8 cellular contexts compared by ENCODE assay signal in the genomic region with DNA sequence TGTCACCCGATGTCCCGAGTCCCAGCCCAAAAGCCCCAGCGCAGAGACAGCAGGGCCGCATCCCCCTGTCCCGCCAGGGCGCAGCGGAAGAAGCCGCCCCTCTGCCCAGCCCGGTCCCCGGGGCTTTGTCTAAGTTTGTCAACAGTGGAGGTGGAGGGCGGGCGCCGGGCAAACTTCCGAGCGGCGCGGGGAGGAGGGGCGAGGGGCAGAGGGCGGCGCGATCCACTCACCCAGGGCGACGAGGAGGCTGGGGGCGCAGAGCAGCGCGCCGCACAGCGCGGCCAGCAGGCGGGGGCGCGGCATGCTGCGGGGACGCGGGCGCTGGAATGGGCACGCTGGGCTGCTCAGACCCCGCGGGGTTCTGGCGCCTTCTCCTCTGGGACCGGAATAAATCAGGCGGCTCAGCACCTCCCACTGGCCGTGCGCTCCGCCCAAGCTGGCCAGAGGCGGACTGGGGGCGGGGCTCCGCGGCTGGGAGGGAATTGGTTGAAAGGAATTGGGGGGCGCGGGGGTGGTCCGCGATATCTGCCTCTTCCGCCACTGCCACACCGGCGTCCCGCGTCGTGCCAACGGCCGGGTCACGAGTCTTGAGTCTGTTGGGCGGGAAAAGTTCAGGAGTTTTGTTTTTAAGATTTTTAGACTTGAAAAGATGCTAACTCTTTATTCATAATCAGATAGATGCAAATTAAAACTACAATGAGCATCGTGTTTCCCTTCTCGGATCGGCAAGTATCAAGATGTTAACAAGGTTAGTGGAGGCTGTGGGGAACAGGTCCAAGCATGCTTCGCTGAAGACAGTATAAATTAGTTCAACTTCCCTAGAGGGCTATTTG. TPM values are rescaled to one million over a fixed set of nuclear protein-coding genes. Genes with fewer than 3 reads are reported as not detected.
A peak's percentile ranks its signal among the peaks of the same experiment; 100 is the strongest.
DNase-seq lines count a peak whose midpoint lies in the region; ATAC-seq and TF ChIP-seq lines count a peak whose summit lies in the region.

TSS of gene MFGE8 (minus strand) at position 363 of the 833 bp plus-strand sequence. CDS start at position 303, 60 bp downstream.

- DNase-seq in AG20443 (ENCODE audit: low spot score) (peak; percentile 86), RWPE1 (ENCODE audit: low spot score) (peak; percentile 82), fibroblast of villous mesenchyme (ENCODE audit: low read depth) (peak; percentile 79), stomach (peak; percentile 54)
- peak; percentile 89 for DNase-seq in activated effector memory CD4-positive, alpha-beta T cell treated with anti-CD3 and anti-CD28 coated beads, Interleukin-2, amount 50 U/mL, for 16 hours

- peak; percentile 85 for ATAC-seq in HG03354 (IDR thresholded peaks at IDR 0.05; ENCODE audit: poor library complexity, severe bottlenecking, unreplicated experiment)

- H3K4me2 ChIP-seq in neural cell (ENCODE audit: low read length) = peak within 1 kb of the TSS; percentile 78

- H3K4me3 ChIP-seq in fibroblast of villous mesenchyme (ENCODE audit: low read depth, low read length) = peak within 1 kb of the TSS; percentile 89
- peak within 1 kb of the TSS; percentile 73 for H3K4me3 ChIP-seq in neural cell (ENCODE audit: low read length)
- peak within 1 kb of the TSS; percentile 54 to 87 (median 76) for H3K4me3 ChIP-seq in stomach

- peak within 1 kb of the TSS; percentile 99 for H3K27ac ChIP-seq in RWPE1
- no peak within 1 kb of the TSS for H3K27ac ChIP-seq in neural cell (ENCODE audit: low read length)
- H3K27ac ChIP-seq in stomach = peak within 1 kb of the TSS; percentile 72 to 85 (median 82)

- CTCF ChIA-PET in RWPE1 (lab: Yijun Ruan, JAX) = interaction anchor here (0.6 kb wide), 1 partner anchor 1372 kb away, joined by 3 read pairs; no protein-coding TSS in a partner anchor

- H3K79me2 ChIP-seq in neural cell (replicated peaks; ENCODE audit: insufficient read depth, low read length) = no peaks in the 10 kb centered on the region

- TF ChIP-seq EP300 in neural cell (conservative IDR thresholded peaks at IDR 0.05; ENCODE audit: poor library complexity, severe bottlenecking) (no peak), stomach (IDR thresholded peaks at IDR 0.05) (no peak)

- H3K9me3 ChIP-seq in neural cell (ENCODE audit: low read length) = no peaks in the 10 kb centered on the region
- no peaks in the 10 kb centered on the region for H3K9me3 ChIP-seq in stomach

- H3K36me3 ChIP-seq in neural cell (ENCODE audit: insufficient read depth, low read length) = no peaks in the 10 kb centered on the region
- H3K36me3 ChIP-seq in stomach = peaks cover 3 to 20% (median 16%) of the 10 kb centered on the region in 4 donors

- no peaks in the 10 kb centered on the region for H4K20me1 ChIP-seq in neural cell (ENCODE audit: insufficient read depth)

- H3K27me3 ChIP-seq in neural cell (ENCODE audit: insufficient read depth, low read depth, low read length) = peaks cover 15% of the 10 kb centered on the region
- peaks cover 0 to 5% (median 0%) of the 10 kb centered on the region in 3 donors for H3K27me3 ChIP-seq in stomach

- peaks cover 12 to 50% (median 29%) of the 10 kb centered on the region in 4 donors for H3K4me1 ChIP-seq in stomach

- TF ChIP-seq CTCF in RWPE1 (conservative IDR thresholded peaks at IDR 0.05; ENCODE audit: low read depth) (no peak), fibroblast of villous mesenchyme (IDR thresholded peaks at IDR 0.05; ENCODE audit: insufficient read depth, low read depth, low read length) (peak; percentile 15), neural cell (IDR thresholded peaks at IDR 0.05; ENCODE audit: poor library complexity, severe bottlenecking) (peak; percentile 42), stomach (IDR thresholded peaks at IDR 0.05) (no peak)

- TF ChIP-seq POLR2A in GM19193 (IDR thresholded peaks at IDR 0.05; ENCODE audit: extremely low read depth, insufficient read depth, insufficient read length) (peak; percentile 31), stomach (IDR thresholded peaks at IDR 0.05) (no peak)

- POLR2A ChIA-PET in RWPE1 (lab: Yijun Ruan, JAX; ENCODE audit: low non-redundant PET) = no interaction called here

- WGBS in stomach, 5 donors = 1 to 2% (median 1%) methylated on average over 47 to 67 of the region's 67 CpGs

- no peak within 1 kb of the TSS for H2AFZ ChIP-seq in neural cell (ENCODE audit: low read depth, low read length)

- no peak for TF ChIP-seq RAD21 in neural cell (conservative IDR thresholded peaks at IDR 0.05)

- intact Hi-C loops in stomach (cut with DNase I; ENCODE audit: low total_unique reads) = no loop called here

- H3F3A ChIP-seq in neural cell (ENCODE audit: insufficient read depth, low read length, poor library complexity, severe bottlenecking) = no peaks in the 10 kb centered on the region

- peak within 1 kb of the TSS; percentile 29 for H3K9ac ChIP-seq in neural cell (ENCODE audit: low read length)

- H3K9me2 ChIP-seq in neural cell (ENCODE audit: insufficient read depth, low read length) = no peaks in the 10 kb centered on the region

TF ChIP-seq in neural cell, 6 proteins besides CTCF, POLR2A, EP300 and RAD21:
- TF ChIP-seq SMC3 (conservative IDR thresholded peaks at IDR 0.05; ENCODE audit: poor library complexity) (no peak), MXI1 (conservative IDR thresholded peaks at IDR 0.05; ENCODE audit: poor library complexity, severe bottlenecking) (peak; percentile 26)

RNA-seq across cellular contexts. Expression of gene MFGE8, which starts in this region (rescaled TPM):
- 158 and 168 TPM in 2 replicates for total RNA-seq in fibroblast of villous mesenchyme
- 1.1 and 4.1 TPM in 2 replicates for polyA plus RNA-seq in neural cell
- polyA minus RNA-seq in neural cell = 0.97 and 1.7 TPM in 2 replicates
- 100 to 1,000 TPM in 3 of 5 donors, 10 to 100 TPM in 2; 64.3 to 380 (median 109) TPM for total RNA-seq in stomach
- 10 to 100 TPM; 39.3 to 62.2 (median 46.8) TPM for polyA plus RNA-seq in stomach

Comparison
In these comparisons a context has a peak if more than half of its experiments do, and no peak if none do; other contexts are left out.
1. CTCF ChIP-seq: peak in fibroblast of villous mesenchyme (single experiment) and neural cell (single experiment); none in RWPE1 (single experiment) and stomach (0 of 7).
2. Peak in every context shown above with its lines, with median percentiles within 50 percentile points of each other: DNase-seq and H3K4me3 ChIP-seq.